Comparison of ENCODE assay signal across 8 cellular contexts in the genomic region with DNA sequence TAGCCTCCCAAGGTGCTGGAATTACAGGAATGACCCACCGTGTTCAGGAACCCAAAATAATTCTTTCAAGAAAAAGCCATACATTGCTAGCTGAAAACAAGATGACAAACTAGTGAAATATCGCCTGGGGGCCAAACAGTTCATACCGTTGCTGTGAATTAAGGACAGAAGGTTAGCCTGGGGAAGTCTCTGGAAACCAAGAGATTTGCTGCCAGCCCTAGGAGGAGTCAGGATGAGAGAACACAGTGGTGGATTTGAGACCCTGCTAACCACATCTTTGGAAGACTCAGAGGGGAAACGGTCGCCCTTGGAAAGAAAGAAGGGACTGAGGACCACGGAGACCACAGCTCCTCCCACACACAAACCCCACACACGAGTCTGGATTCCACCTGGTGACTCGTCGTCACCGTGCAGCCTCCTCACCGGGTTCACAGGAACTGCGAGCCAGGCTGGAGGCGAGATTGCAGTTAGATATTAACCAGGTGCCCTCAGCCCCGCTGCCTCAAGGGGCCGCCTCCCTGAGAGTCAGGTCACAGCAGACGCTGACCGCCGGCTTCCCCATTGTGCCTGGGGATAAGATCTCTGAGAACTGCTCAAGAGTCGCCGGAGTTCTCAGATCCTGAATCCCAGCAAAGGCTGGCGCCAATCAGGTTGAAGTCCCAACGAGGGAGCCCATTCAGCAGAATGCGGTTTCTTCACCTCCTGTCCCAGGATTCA. TPM values are rescaled to one million over a fixed set of nuclear protein-coding genes. Genes with fewer than 3 reads are reported as not detected.
A peak's percentile ranks its signal among the peaks of the same experiment; 100 is the strongest.
DNase-seq lines count a peak whose midpoint lies in the region; ATAC-seq, FAIRE-seq and TF ChIP-seq lines count a peak whose summit lies in the region.
"Not testable (repeated sequence)": the region's sequence is repeated elsewhere in the genome, so short reads cannot be mapped to it uniquely, and the experiment has no call there.

No MANE protein-coding gene starts in this region.

- TF ChIP-seq CTCF in astrocyte (IDR thresholded peaks at IDR 0.05; ENCODE audit: insufficient read depth, low read depth, low read length); neural progenitor cell (IDR thresholded peaks at IDR 0.05): not testable (repeated sequence)

- not testable (repeated sequence) for H3K27me3 ChIP-seq in astrocyte (ENCODE audit: insufficient read depth, low read length); neural progenitor cell; subcutaneous abdominal adipose tissue (ENCODE audit: control insufficient read depth in 5 of 5, insufficient read depth in 4 of 5, low read length in 5 of 5)

- H3K9ac ChIP-seq in astrocyte (ENCODE audit: low read length) (peak overlapping the region; percentile 78), subcutaneous abdominal adipose tissue (ENCODE audit: low read length in 5 of 5) (peak overlapping the region; percentile 56 to 88 (median 72))
- H3K9ac ChIP-seq in neural progenitor cell, result not testable (repeated sequence)

- not testable (repeated sequence) for H3K27me3 Mint-ChIP-seq in astrocyte (ENCODE audit: low read depth, unreplicated experiment); neural progenitor cell (ENCODE audit: insufficient read depth, low read depth)

- H3K4me3 Mint-ChIP-seq in astrocyte (ENCODE audit: unreplicated experiment), result peak overlapping the region; percentile 91
- peak overlapping the region; percentile 95 for H3K4me3 Mint-ChIP-seq in neural progenitor cell

- H3K27ac Mint-ChIP-seq in astrocyte (ENCODE audit: unreplicated experiment), result peak overlapping the region; percentile 83
- H3K27ac Mint-ChIP-seq in neural progenitor cell, result peak overlapping the region; percentile 50

- H3K27ac ChIP-seq in astrocyte (ENCODE audit: low read depth, low read length), result not testable (repeated sequence)
- H3K27ac ChIP-seq in neural progenitor cell (peak overlapping the region; percentile 42), subcutaneous abdominal adipose tissue (ENCODE audit: low read depth, low read length) (peak overlapping the region; percentile 75)

- intact Hi-C loops in left cardiac atrium (cut with DNase I), result not testable (repeated sequence)

- peak; percentile 39 for ATAC-seq in GM21786 (IDR thresholded peaks at IDR 0.05; ENCODE audit: unreplicated experiment)
- peak; percentile 12 to 30 for ATAC-seq in left cardiac atrium

- H3F3A ChIP-seq in neural progenitor cell (ENCODE audit: low read depth), result peaks cover 16% of the 10 kb centered on the region

- not testable (repeated sequence) for H3K9me3 ChIP-seq in astrocyte (ENCODE audit: insufficient read depth, low read depth, low read length); neural progenitor cell (ENCODE audit: low read depth); subcutaneous abdominal adipose tissue (ENCODE audit: control insufficient read depth in 5 of 5, low read length in 5 of 5)

- H3K4me3 ChIP-seq in astrocyte (ENCODE audit: insufficient read depth, low read depth, low read length) (peak overlapping the region; percentile 64), neural progenitor cell (peak overlapping the region; percentile 99), subcutaneous abdominal adipose tissue (ENCODE audit: low read depth in 1 of 5, low read length in 5 of 5) (peak overlapping the region; percentile 76 to 91 (median 84))

- not testable (repeated sequence) for H3K36me3 Mint-ChIP-seq in astrocyte (ENCODE audit: low read depth, unreplicated experiment)
- peaks cover 23% of the 10 kb centered on the region for H3K36me3 Mint-ChIP-seq in neural progenitor cell

- H3K4me2 ChIP-seq in astrocyte (ENCODE audit: low read length) (peak overlapping the region; percentile 97), neural progenitor cell (peak overlapping the region; percentile 71)

- H3K9me3 Mint-ChIP-seq in astrocyte (ENCODE audit: unreplicated experiment) (peaks cover 13% of the 10 kb centered on the region), neural progenitor cell (peaks cover 42% of the 10 kb centered on the region)

- not testable (repeated sequence) for H3K36me3 ChIP-seq in astrocyte (ENCODE audit: insufficient read depth, low read length); neural progenitor cell; subcutaneous abdominal adipose tissue (ENCODE audit: control insufficient read depth in 5 of 5, insufficient read depth in 5 of 5, low read length in 5 of 5)

- not testable (repeated sequence) for H3K4me1 Mint-ChIP-seq in astrocyte (ENCODE audit: low read depth, unreplicated experiment); neural progenitor cell

- DNase-seq in Daoy (ENCODE audit: low read depth) (peak; percentile 9), SW480 (ENCODE audit: low spot score) (peak; percentile 27), astrocyte (ENCODE audit: low read depth) (peak; percentile 2), left cardiac atrium (peak; percentile 26), neural progenitor cell (ENCODE audit: low spot score) (peak; percentile 68)
- not testable (repeated sequence) for DNase-seq in HTR-8/SVneo (ENCODE audit: insufficient read length, low spot score)

- not testable (repeated sequence) for H3K4me1 ChIP-seq in astrocyte (ENCODE audit: insufficient read depth, low read length); neural progenitor cell
- peaks cover 5 to 15% (median 10%) of the 10 kb centered on the region in 5 donors for H3K4me1 ChIP-seq in subcutaneous abdominal adipose tissue (ENCODE audit: control insufficient read depth in 5 of 5, insufficient read depth in 5 of 5, low read length in 5 of 5)

- peak; percentile 49 for FAIRE-seq in HTR-8/SVneo (lab: Jason Lieb, UNC)
- FAIRE-seq in astrocyte (lab: Jason Lieb, UNC), result not testable (repeated sequence)

- H2AFZ ChIP-seq in astrocyte (ENCODE audit: low read depth, low read length) (peak overlapping the region; percentile 88), neural progenitor cell (replicated peaks) (peak overlapping the region; percentile 99)

- not testable (repeated sequence) for H3K79me2 ChIP-seq in astrocyte (ENCODE audit: insufficient read depth, low read length); neural progenitor cell (ENCODE audit: low read depth)

- H4K20me1 ChIP-seq in astrocyte (ENCODE audit: insufficient read depth, low read length); neural progenitor cell (ENCODE audit: low read depth): not testable (repeated sequence)

RNA-seq across cellular contexts. Expression of a gene that starts 1.0 kb away (rescaled TPM):
- 1.9 and 2.0 TPM in 2 replicates for total RNA-seq in Daoy (2014; rRNA removed; shearing (Covaris generic))
- total RNA-seq in astrocyte (1.7 and 3.2 TPM in 2 replicates), left cardiac atrium (1 to 10 TPM; 2.4 to 3.6 TPM), neural progenitor cell (ENCODE audit: low replicate concordance) (7.0 and 8.7 TPM in 2 replicates)

RNA-seq across cellular contexts. Expression of a gene that starts 34.6 kb away (rescaled TPM):
- 0.63 and 1.2 TPM in 2 replicates for total RNA-seq in Daoy (2014; rRNA removed; shearing (Covaris generic))
- total RNA-seq in astrocyte (0.38 and 0.95 TPM in 2 replicates), left cardiac atrium (1 to 10 TPM; 2.9 to 4.3 TPM), neural progenitor cell (ENCODE audit: low replicate concordance) (6.0 and 14.9 TPM in 2 replicates)

RNA-seq across cellular contexts. Expression of a gene that starts 40.8 kb away (rescaled TPM):
- 4.5 and 5.2 TPM in 2 replicates for total RNA-seq in Daoy (2014; rRNA removed; shearing (Covaris generic))
- total RNA-seq in astrocyte (2.5 and 4.3 TPM in 2 replicates), left cardiac atrium (1 to 10 TPM; 2.0 to 2.8 TPM), neural progenitor cell (ENCODE audit: low replicate concordance) (15.8 and 18.9 TPM in 2 replicates)
